Comparison of ENCODE assay signal across 26 cellular contexts in the genomic region with DNA sequence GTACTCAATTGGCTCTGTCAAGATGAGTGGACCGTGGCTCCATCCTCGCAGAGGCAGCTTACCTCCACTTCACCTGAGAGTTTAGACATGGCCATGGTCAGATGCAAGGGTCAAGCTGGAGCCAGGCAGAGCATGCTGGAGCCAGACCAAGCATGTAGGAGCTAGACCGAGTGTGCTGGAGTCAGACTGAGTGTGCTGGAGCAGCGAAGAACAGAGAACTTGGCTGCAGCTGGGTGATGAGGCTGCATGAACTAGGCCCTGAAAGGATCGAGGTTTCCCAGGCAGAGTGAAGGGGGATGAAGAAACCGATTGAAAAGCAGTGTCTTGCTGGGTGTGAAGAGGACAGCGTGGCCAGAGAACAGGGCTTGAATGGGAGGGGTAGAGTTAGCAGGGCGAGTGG.
"Had no signal": no experiment of that assay in that cellular context is flagged by ENCODE, and none has a peak within 500 bp of the region (broad histone marks: within the 10 kb centered on the region; RNA-seq: fewer than 3 reads in every experiment).

No MANE protein-coding gene starts in this region.

- ATAC-seq: activated CD4-positive, CD25-positive, alpha-beta regulatory T cell treated with anti-CD3 and anti-CD28 coated beads, Interleukin-2, amount 50 U/mL, for 24 hours; activated CD8-positive, alpha-beta T cell treated with anti-CD3 and anti-CD28 coated beads for 36 hours; activated naive CD4-positive, alpha-beta T cell treated with anti-CD3 and anti-CD28 coated beads, Interleukin-2, amount 50 U/mL, for 72 hours; activated T-cell treated with anti-CD3 and anti-CD28 coated beads, Interleukin-2, amount 50 U/mL, for 4 hours; mucosa of descending colon; natural killer cell treated with Interleukin-12 subunit alpha and Interleukin-12 subunit beta and Interleukin-15 and Interleukin-18, amount 100 ng/mL, for 72 hours; pancreas; stimulated activated naive CD8-positive, alpha-beta T cell treated with anti-CD3 and anti-CD28 coated beads, Interleukin-15, amount 100 ng/mL, for 72 hours; T-helper 17 cell had no signal

- H3K36me3 ChIP-seq: adrenal gland, ascending aorta, cardiac muscle cell, esophagus squamous epithelium, left ventricle myocardium inferior, pancreas, right atrium auricular region, vagina, WERI-Rb-1 had no signal

- H3K9me3 ChIP-seq: adrenal gland, ascending aorta, esophagus squamous epithelium, left ventricle myocardium inferior, mucosa of descending colon, pancreas, right atrium auricular region, vagina had no signal

- H3K36me3 Mint-ChIP-seq: activated naive CD4-positive, alpha-beta T cell treated with anti-CD3 and anti-CD28 coated beads, Interleukin-2, amount 50 U/mL, for 72 hours; brain; natural killer cell treated with Interleukin-12 subunit alpha and Interleukin-12 subunit beta and Interleukin-15 and Interleukin-18, amount 100 ng/mL, for 72 hours; type B pancreatic cell had no signal

- DNase-seq: activated CD4-positive, alpha-beta T cell treated with anti-CD3 and anti-CD28 coated beads for 48 hours; activated CD8-positive, alpha-beta T cell treated with anti-CD3 and anti-CD28 coated beads for 36 hours; activated naive CD4-positive, alpha-beta T cell; activated T-cell treated with anti-CD3 and anti-CD28 coated beads, Interleukin-2, amount 50 U/mL, for 4 hours; adrenal gland; effector CD4-positive, alpha-beta T cell; esophagus squamous epithelium; foreskin melanocyte; left ventricle myocardium inferior; mucosa of descending colon; pancreas; stimulated activated CD4-positive, alpha-beta T cell treated with anti-CD3 and anti-CD28 coated beads, Interleukin-2, amount 100 ng/mL, for 48 hours; stimulated activated naive CD8-positive, alpha-beta T cell treated with anti-CD3 and anti-CD28 coated beads, Interleukin-15, amount 100 ng/mL, for 72 hours; substantia nigra; T-helper 17 cell; T1000; WERI-Rb-1 had no signal

- H3K4me1 ChIP-seq: pancreas, vagina had no signal

- H3K27ac Mint-ChIP-seq: activated CD8-positive, alpha-beta T cell treated with anti-CD3 and anti-CD28 coated beads for 36 hours; activated naive CD4-positive, alpha-beta T cell treated with anti-CD3 and anti-CD28 coated beads, Interleukin-2, amount 50 U/mL, for 72 hours; brain; T-helper 17 cell; type B pancreatic cell had no signal

- H3K27me3 Mint-ChIP-seq: activated CD8-positive, alpha-beta T cell treated with anti-CD3 and anti-CD28 coated beads for 36 hours; natural killer cell treated with Interleukin-12 subunit alpha and Interleukin-12 subunit beta and Interleukin-15 and Interleukin-18, amount 100 ng/mL, for 72 hours; stimulated activated naive CD8-positive, alpha-beta T cell treated with anti-CD3 and anti-CD28 coated beads, Interleukin-15, amount 100 ng/mL, for 72 hours; T-helper 17 cell had no signal

- H3K4me3 Mint-ChIP-seq: activated CD8-positive, alpha-beta T cell treated with anti-CD3 and anti-CD28 coated beads for 36 hours; activated T-cell treated with anti-CD3 and anti-CD28 coated beads, Interleukin-2, amount 50 U/mL, for 4 hours; brain; natural killer cell treated with Interleukin-12 subunit alpha and Interleukin-12 subunit beta and Interleukin-15 and Interleukin-18, amount 100 ng/mL, for 72 hours; stimulated activated naive CD8-positive, alpha-beta T cell treated with anti-CD3 and anti-CD28 coated beads, Interleukin-15, amount 100 ng/mL, for 72 hours; T-helper 17 cell; type B pancreatic cell had no signal

- H3K4me3 ChIP-seq: adrenal gland, ascending aorta, cardiac muscle cell, esophagus squamous epithelium, left ventricle myocardium inferior, mucosa of descending colon, pancreas, right atrium auricular region, vagina had no signal

- H3K9me3 Mint-ChIP-seq: activated CD8-positive, alpha-beta T cell treated with anti-CD3 and anti-CD28 coated beads for 36 hours; activated naive CD4-positive, alpha-beta T cell treated with anti-CD3 and anti-CD28 coated beads, Interleukin-2, amount 50 U/mL, for 72 hours; activated T-cell treated with anti-CD3 and anti-CD28 coated beads, Interleukin-2, amount 50 U/mL, for 4 hours; brain; natural killer cell treated with Interleukin-12 subunit alpha and Interleukin-12 subunit beta and Interleukin-15 and Interleukin-18, amount 100 ng/mL, for 72 hours; stimulated activated naive CD8-positive, alpha-beta T cell treated with anti-CD3 and anti-CD28 coated beads, Interleukin-15, amount 100 ng/mL, for 72 hours; type B pancreatic cell had no signal

- H3K27me3 ChIP-seq: adrenal gland, ascending aorta, cardiac muscle cell, esophagus squamous epithelium, right atrium auricular region, vagina had no signal

- H3K27ac ChIP-seq: adrenal gland, ascending aorta, cardiac muscle cell, esophagus squamous epithelium, left ventricle myocardium inferior, pancreas, right atrium auricular region, vagina, WERI-Rb-1 had no signal

- H3K4me1 Mint-ChIP-seq: brain had no signal
